In genomic region chr17:2699216-2699805, GRCh38 we compare ENCODE assay signal across 5 cellular contexts. TPM values are rescaled to one million over a fixed set of nuclear protein-coding genes. Genes with fewer than 3 reads are reported as not detected.
"Had no signal": no experiment of that assay in that cellular context is flagged by ENCODE, and none has a peak within 500 bp of the region (broad histone marks: within the 10 kb centered on the region; RNA-seq: fewer than 3 reads in every experiment).

No MANE protein-coding gene starts in this region.

RNA-seq across cellular contexts. Expression of gene CCDC92B, which starts 50.1 kb away (rescaled TPM):
- total RNA-seq: fibroblast of villous mesenchyme; kidney epithelial cell; natural killer cell treated with Interleukin-12 subunit alpha and Interleukin-12 subunit beta and Interleukin-15 and Interleukin-18, amount 100 ng/mL, for 72 hours; renal cortical epithelial cell had no signal
- polyA plus RNA-seq: immature natural killer cell had no signal
